In genomic region chr1:200369131-200369530, GRCh38 we compare ENCODE assay signal across 23 cellular contexts. TPM values are rescaled to one million over a fixed set of nuclear protein-coding genes. Genes with fewer than 3 reads are reported as not detected.
DNase-seq lines count a peak whose midpoint lies in the region; ATAC-seq, FAIRE-seq and TF ChIP-seq lines count a peak whose summit lies in the region.
"Had no signal": no experiment of that assay in that cellular context is flagged by ENCODE, and none has a peak within 500 bp of the region (broad histone marks: within the 10 kb centered on the region; RNA-seq: fewer than 3 reads in every experiment).

No MANE protein-coding gene starts in this region.

- H2BK12ac ChIP-seq in H1 (ENCODE audit: low read depth, low read length): peak overlapping the region; percentile 41; the same call in 1 of the 2 replicates

- H3K4me2 ChIP-seq in PC-3 (ENCODE audit: low read length): peak overlapping the region; percentile 34
- no peak overlapping the region for H3K4me2 ChIP-seq in H1 (ENCODE audit: insufficient read depth in 1 of 2, low read depth in 2 of 2, low read length in 2 of 2)
- H3K4me2 ChIP-seq in smooth muscle cell: peak overlapping the region; percentile 32
- no peak overlapping the region for H3K4me2 ChIP-seq in mammary epithelial cell (ENCODE audit: insufficient read depth, low read depth, low read length)

- no peak overlapping the region for H3K56ac ChIP-seq in H1 (replicated peaks; ENCODE audit: insufficient read length, low read depth, low read length)

- BruUV-seq in PC-3 (replicated peaks; lab: Mats Ljungman, UMichigan): no TSS peak
- BruUV-seq in mammary epithelial cell (replicated peaks; lab: Mats Ljungman, UMichigan): no TSS peak

- intact Hi-C loops in PC-3 (cut with micrococcal nuclease): no loop called here
- intact Hi-C loops in mammary epithelial cell (cut with micrococcal nuclease): no loop called here

- peak overlapping the region; percentile 41; the same call in 1 of the 2 replicates for H2BK5ac ChIP-seq in H1 (ENCODE audit: low read depth, low read length)

- H3K27me3 ChIP-seq in PC-3 (ENCODE audit: low read length): no peaks in the 10 kb centered on the region
- H3K27me3 ChIP-seq in H1 (replicated peaks in 1 of 4; ENCODE audit: control insufficient read depth in 3 of 4, extremely low read depth in 1 of 4, insufficient read depth in 3 of 4, low read length in 3 of 4): no peaks in the 10 kb centered on the region
- H3K27me3 ChIP-seq in smooth muscle cell (ENCODE audit: low read depth): no peaks in the 10 kb centered on the region
- H3K27me3 ChIP-seq in mammary epithelial cell (ENCODE audit: insufficient read depth, low read length): no peaks in the 10 kb centered on the region
- H3K27me3 ChIP-seq: SJCRH30, uterus had no signal

- no peak overlapping the region for H2BK15ac ChIP-seq in H1 (ENCODE audit: low read length)

- H4K5ac ChIP-seq in H1 (ENCODE audit: insufficient read length, low read depth, low read length): no peak overlapping the region

- H3K9me2 ChIP-seq in PC-3 (replicated peaks; ENCODE audit: low read length): no peaks in the 10 kb centered on the region

- H3K79me2 ChIP-seq in PC-3 (ENCODE audit: low read length) (no peaks in the 10 kb centered on the region), H1 (ENCODE audit: control insufficient read depth in 1 of 2, insufficient read depth in 2 of 2, low read length in 2 of 2) (no peaks in the 10 kb centered on the region), smooth muscle cell (ENCODE audit: low read depth) (no peaks in the 10 kb centered on the region), mammary epithelial cell (ENCODE audit: insufficient read depth, low read length) (no peaks in the 10 kb centered on the region)
- H3K79me2 ChIP-seq: parathyroid adenoma had no signal

- no peak for TF ChIP-seq RAD21 in H1 (IDR thresholded peaks at IDR 0.05 in 1 of 2, conservative IDR thresholded peaks at IDR 0.05 in 1 of 2; ENCODE audit: low read depth in 2 of 2, low read length in 2 of 2)

- TF ChIP-seq POLR2A in H1 (IDR thresholded peaks at IDR 0.05; ENCODE audit: control extremely low read depth in 1 of 2, low read depth in 2 of 2, low read length in 2 of 2): no peak

- H3K36me3 ChIP-seq in PC-3 (ENCODE audit: low read depth, low read length) (no peaks in the 10 kb centered on the region), H1 (ENCODE audit: control insufficient read depth in 2 of 4, insufficient read depth in 4 of 4, low read length in 3 of 4) (peaks cover 0 to 5% (median 2%) of the 10 kb centered on the region in 4 experiments; a peak in 2 of 8 replicates), smooth muscle cell (ENCODE audit: low read depth) (no peaks in the 10 kb centered on the region), mammary epithelial cell (ENCODE audit: insufficient read depth, low read length) (no peaks in the 10 kb centered on the region)
- H3K36me3 ChIP-seq: SJCRH30, thoracic aorta, uterus had no signal

- H4K8ac ChIP-seq in H1 (ENCODE audit: extremely low read depth, insufficient read depth, low read length): no peak overlapping the region

- ATAC-seq in PC-3: no peak
- ATAC-seq in GM21360 (IDR thresholded peaks at IDR 0.05; ENCODE audit: unreplicated experiment): no peak
- ATAC-seq in HG02970 (IDR thresholded peaks at IDR 0.05; ENCODE audit: low FRiP score, unreplicated experiment): no peak
- ATAC-seq: activated CD4-positive, CD25-positive, alpha-beta regulatory T cell treated with anti-CD3 and anti-CD28 coated beads, Interleukin-2, amount 50 U/mL, for 24 hours; naive thymus-derived CD8-positive, alpha-beta T cell; right cardiac atrium; stimulated activated naive B cell treated with anti-CD40 and anti-IgM and Interleukin-4, amounts not matched to agents 10 μg/mL and 1 μg/mL and 100 μg/mL, for 72 hours had no signal

- H3K4ac ChIP-seq in H1 (replicated peaks; ENCODE audit: insufficient read length, low read depth, low read length): no peak overlapping the region

- H3K27ac ChIP-seq in PC-3 (ENCODE audit: low read length) (peak overlapping the region; percentile 6), H1 (ENCODE audit: low read depth, low read length) (no peak overlapping the region), smooth muscle cell (ENCODE audit: low read depth) (peak overlapping the region; percentile 89), mammary epithelial cell (ENCODE audit: insufficient read depth, low read depth, low read length) (no peak overlapping the region)
- H3K27ac ChIP-seq: epithelial cell of prostate, parathyroid adenoma, SJCRH30, thoracic aorta, uterus had no signal

- 0 out of 2 replicates have a peak overlapping the region, but pooled peaks have one; percentile 2 for H2BK20ac ChIP-seq in H1 (ENCODE audit: low read length)

- no peak overlapping the region for H3K4me3 ChIP-seq in PC-3 (ENCODE audit: low read length)
- H3K4me3 ChIP-seq in H1 (ENCODE audit: extremely low read depth in 1 of 4, insufficient read depth in 2 of 4, low read depth in 3 of 4, low read length in 4 of 4): no peak overlapping the region
- no peak overlapping the region for H3K4me3 ChIP-seq in smooth muscle cell
- no peak overlapping the region for H3K4me3 ChIP-seq in mammary epithelial cell (replicated peaks in 1 of 3; ENCODE audit: insufficient read depth in 1 of 3, low read depth in 2 of 3, low read length in 3 of 3)
- H3K4me3 ChIP-seq: SJCRH30, thoracic aorta, uterus had no signal

- H3K9ac ChIP-seq in PC-3 (ENCODE audit: low read length) (no peak overlapping the region), H1 (replicated peaks in 1 of 4; ENCODE audit: extremely low read depth in 1 of 4, low read depth in 3 of 4, low read length in 3 of 4) (no peak overlapping the region), smooth muscle cell (ENCODE audit: low read depth) (peak overlapping the region; percentile 49), mammary epithelial cell (ENCODE audit: insufficient read depth, low read length) (no peak overlapping the region)
- H3K9ac ChIP-seq: parathyroid adenoma had no signal

- no peaks in the 10 kb centered on the region for H3K9me3 ChIP-seq in PC-3 (ENCODE audit: low read length)
- no peaks in the 10 kb centered on the region for H3K9me3 ChIP-seq in H1 (ENCODE audit: insufficient read depth in 2 of 2, low read depth in 1 of 2, low read length in 1 of 2)
- no peaks in the 10 kb centered on the region for H3K9me3 ChIP-seq in smooth muscle cell (replicated peaks; ENCODE audit: low read depth)
- no peaks in the 10 kb centered on the region for H3K9me3 ChIP-seq in mammary epithelial cell (replicated peaks; ENCODE audit: insufficient read depth, low read length)
- H3K9me3 ChIP-seq: SJCRH30, thoracic aorta, uterus had no signal

- H2BK120ac ChIP-seq in H1 (replicated peaks; ENCODE audit: low read depth, low read length): no peak overlapping the region

- TF ChIP-seq CTCF in PC-3 (conservative IDR thresholded peaks at IDR 0.05; ENCODE audit: low read depth, low read length) (no peak), H1 (IDR thresholded peaks at IDR 0.05; ENCODE audit: control extremely low read depth in 1 of 3, insufficient read depth in 1 of 3, low read depth in 1 of 3, low read length in 3 of 3) (no peak), smooth muscle cell (IDR thresholded peaks at IDR 0.05; ENCODE audit: borderline replicate concordance, insufficient read depth, poor library complexity, severe bottlenecking) (no peak), mammary epithelial cell (conservative IDR thresholded peaks at IDR 0.05 in 1 of 2, IDR thresholded peaks at IDR 0.05 in 1 of 2; ENCODE audit: extremely low read depth in 1 of 2, insufficient read depth in 1 of 2, low read depth in 1 of 2, low read length in 2 of 2) (no peak)

- H3K14ac ChIP-seq in H1 (ENCODE audit: insufficient read length): no peak overlapping the region

- peak overlapping the region; percentile 11 for H4K91ac ChIP-seq in H1 (replicated peaks; ENCODE audit: insufficient read length, low read length)

- no peak overlapping the region for H3K23ac ChIP-seq in H1 (ENCODE audit: insufficient read length)

- POLR2A ChIA-PET in PC-3 (lab: Charles Lee; ENCODE audit: unreplicated experiment) (interaction anchor here (0.7 to 1.0 kb wide), 2 partner anchors 17 to 36 kb away, joined by 3 to 9 read pairs; no protein-coding TSS in a partner anchor), H1 (lab: Charles Lee; ENCODE audit: partially characterized antibody) (interaction anchor here (0.6 to 3.9 kb wide), 7 partner anchors 10 to 110 kb away, joined by 3 to 20 read pairs (median 3); no protein-coding TSS in a partner anchor)

- peak; percentile 66 for DNase-seq in DMS53 treated with DMSO at 0.1 percent for 48 hours (lab: John Stamatoyannopoulos, UW; ENCODE audit: unreplicated experiment)
- no peak for DNase-seq in PC-3
- no peak for DNase-seq in H1 (ENCODE audit: low read depth in 1 of 2, low spot score in 2 of 2)
- DNase-seq in smooth muscle cell (lab: John Stamatoyannopoulos, UW; ENCODE audit: unreplicated experiment): no peak
- DNase-seq in mammary epithelial cell: no peak
- DNase-seq: activated CD4-positive, alpha-beta memory T cell treated with anti-CD3 and anti-CD28 coated beads, Interleukin-2, amount 10 ng/mL, durations not matched to agents 7 days and 5 days; activated naive CD8-positive, alpha-beta T cell treated with anti-CD3 and anti-CD28 coated beads for 36 hours; naive thymus-derived CD8-positive, alpha-beta T cell; NCI-H1694 treated with DMSO at 0.1 percent for 48 hours; NCI-H774; right cardiac atrium; SJCRH30; stimulated activated CD4-positive, alpha-beta T cell treated with anti-CD3 and anti-CD28 coated beads, Interleukin-12 subunit alpha, Interleukin-12 subunit beta, amount 100 ng/mL, for 4 hours; stimulated activated CD4-positive, alpha-beta T cell treated with anti-CD3 and anti-CD28 coated beads, Interleukin-4, amount 100 ng/mL, for 24 hours; stimulated activated naive B cell treated with anti-CD40 and anti-IgM and Interleukin-4, amounts not matched to agents 10 μg/mL and 1 μg/mL and 100 μg/mL, for 72 hours; uterus had no signal

- H3K79me1 ChIP-seq in H1 (ENCODE audit: low read depth, low read length): no peaks in the 10 kb centered on the region

- CTCF ChIA-PET in PC-3 (lab: Charles Lee) (interaction anchor here (1.0 kb wide), 1 partner anchor 119 kb away, joined by 4 read pairs; no protein-coding TSS in a partner anchor), H1 (lab: Charles Lee; ENCODE audit: partially characterized antibody) (interaction anchor here (0.6 to 2.6 kb wide), 8 partner anchors 17 to 215 kb away, joined by 3 to 18 read pairs (median 3); no protein-coding TSS in a partner anchor), mammary epithelial cell (lab: Charles Lee; ENCODE audit: low non-redundant PET) (no interaction called here)

- H3F3A ChIP-seq in PC-3 (ENCODE audit: low read length, unreplicated experiment) (peaks cover 8% of the 10 kb centered on the region), smooth muscle cell (ENCODE audit: low read depth) (peaks cover 13% of the 10 kb centered on the region)

- no peaks in the 10 kb centered on the region for H4K20me1 ChIP-seq in PC-3 (ENCODE audit: low read length)
- no peaks in the 10 kb centered on the region for H4K20me1 ChIP-seq in H1 (replicated peaks in 1 of 2; ENCODE audit: control insufficient read depth in 1 of 2, insufficient read depth in 2 of 2, low read length in 2 of 2)
- no peaks in the 10 kb centered on the region for H4K20me1 ChIP-seq in smooth muscle cell (ENCODE audit: low read depth)
- no peaks in the 10 kb centered on the region for H4K20me1 ChIP-seq in mammary epithelial cell (ENCODE audit: insufficient read depth, low read length)

- dilution Hi-C loops in mammary epithelial cell (cut with HindIII; ENCODE audit: low sequenced_read_pairs): no loop called here

- no peak for FAIRE-seq in H1 (lab: Jason Lieb, UNC)
- FAIRE-seq: HTR-8/SVneo had no signal

- no peak for TF ChIP-seq EP300 in H1 (IDR thresholded peaks at IDR 0.05; ENCODE audit: borderline replicate concordance in 1 of 2, low read depth in 2 of 2, low read length in 2 of 2)

- WGBS in H1 (ENCODE audit: extremely low coverage in 1 of 2, insufficient coverage in 1 of 2, insufficient read length in 1 of 2, insufficient replicate concordance in 2 of 2, low coverage in 1 of 2, low lambda C conversion rate in 2 of 2, missing lambda C conversion rate in 1 of 2), 2 experiments: 97% methylated on average over 4 of the region's 4 CpGs; no CpG with 5 or more reads in 1 of the 2 experiments
- 50% methylated on average over 4 of the region's 4 CpGs for WGBS in smooth muscle cell (ENCODE audit: low lambda C conversion rate)
- WGBS in mammary epithelial cell (ENCODE audit: low coverage, missing lambda C conversion rate): 100% methylated on average over 4 of the region's 4 CpGs

- in situ Hi-C loops in mammary epithelial cell (cut with MboI; ENCODE audit: low sequenced_read_pairs in 2 of 2): no loop called here

- H2AK5ac ChIP-seq in H1 (ENCODE audit: low read depth, low read length): no peak overlapping the region; the same call in 1 of the 2 replicates

- H3K4me1 ChIP-seq in PC-3 (ENCODE audit: insufficient read depth, low read length) (peaks cover 67% of the 10 kb centered on the region), H1 (replicated peaks in 1 of 4; ENCODE audit: control insufficient read depth in 3 of 4, insufficient read depth in 4 of 4, low read length in 3 of 4) (peaks cover 0 to 23% (median 17%) of the 10 kb centered on the region in 4 experiments; a peak in 6 of 7 replicates), smooth muscle cell (ENCODE audit: low read depth) (peaks cover 57% of the 10 kb centered on the region), mammary epithelial cell (ENCODE audit: insufficient read depth, low read length) (peaks cover 17% of the 10 kb centered on the region)
- H3K4me1 ChIP-seq: parathyroid adenoma, SJCRH30, uterus had no signal

- H3K18ac ChIP-seq in H1 (ENCODE audit: extremely low read depth, low read length): peak overlapping the region; percentile 48

- H2AFZ ChIP-seq in PC-3 (ENCODE audit: low read length): no peak overlapping the region
- H2AFZ ChIP-seq in H1 (ENCODE audit: low read length): no peak overlapping the region
- no peak overlapping the region for H2AFZ ChIP-seq in smooth muscle cell (ENCODE audit: low read depth)
- no peak overlapping the region for H2AFZ ChIP-seq in mammary epithelial cell (ENCODE audit: low read depth, low read length)
- H2AFZ ChIP-seq: parathyroid adenoma had no signal

- H3K23me2 ChIP-seq in H1 (ENCODE audit: low read depth, low read length): no peaks in the 10 kb centered on the region; the same call in 1 of the 2 replicates

RNA-seq across cellular contexts. Expression of gene ZNF281, which starts 40.7 kb away (rescaled TPM):
- total RNA-seq in PC-3 (2014; rRNA removed): 23.3 and 26.6 TPM in 2 replicates
- total RNA-seq in H1 (2021; fragmentation: NEBNext Ultra II Directional; extraction: Animal tissue kit (Norgen Biotek cat#: 25700)): 61.3 and 61.4 TPM in 2 replicates
- 11.8 and 19.5 TPM in 2 replicates for polyA plus RNA-seq in H1 (2011; rRNA removed)
- 16.8 TPM for polyA plus RNA-seq in H1 (2011; cell fraction: cytosol; rRNA removed)
- polyA plus RNA-seq in H1 (2011; cell fraction: nucleus; rRNA removed): 14.6 TPM
- polyA plus RNA-seq in H1 (2012, experiment 1 of 2): 30.0 to 45.5 TPM (median 33.7 TPM) in 4 replicates
- polyA plus RNA-seq in H1 (2012, experiment 2 of 2): 3.2 TPM
- 54.2 TPM for polyA plus RNA-seq in H1 (2013, experiment 1 of 2)
- polyA plus RNA-seq in H1 (2013, experiment 2 of 2): 50.5 TPM
- 42.1 and 46.2 TPM in 2 replicates for polyA minus RNA-seq in H1 (2011; rRNA and poly(A)+ RNA removed)
- polyA minus RNA-seq in H1 (2011; cell fraction: cytosol; rRNA and poly(A)+ RNA removed): 31.3 TPM
- polyA minus RNA-seq in H1 (2011; cell fraction: nucleus; rRNA and poly(A)+ RNA removed): 38.9 TPM
- total RNA-seq in smooth muscle cell: 59.4 and 64.4 TPM in 2 replicates
- 34.4 and 35.0 TPM in 2 replicates for polyA plus RNA-seq in smooth muscle cell
- 10 to 100 TPM; 27.5 to 42.2 TPM for total RNA-seq in mammary epithelial cell
- polyA plus RNA-seq in mammary epithelial cell: 6.9 TPM
- polyA minus RNA-seq in mammary epithelial cell: 24.4 TPM

Comparison
In these comparisons a context has a peak if more than half of its experiments do, and no peak if none do; other contexts are left out.
1. H3K27ac ChIP-seq: peak in PC-3 (single experiment) and smooth muscle cell (single experiment); none in H1 (single experiment) and mammary epithelial cell (single experiment).
2. H3K4me2 ChIP-seq: peak in PC-3 (single experiment) and smooth muscle cell (single experiment); none in H1 (0 of 2) and mammary epithelial cell (single experiment).